ENCODE assay signal across 19 cellular contexts in the genomic region with DNA sequence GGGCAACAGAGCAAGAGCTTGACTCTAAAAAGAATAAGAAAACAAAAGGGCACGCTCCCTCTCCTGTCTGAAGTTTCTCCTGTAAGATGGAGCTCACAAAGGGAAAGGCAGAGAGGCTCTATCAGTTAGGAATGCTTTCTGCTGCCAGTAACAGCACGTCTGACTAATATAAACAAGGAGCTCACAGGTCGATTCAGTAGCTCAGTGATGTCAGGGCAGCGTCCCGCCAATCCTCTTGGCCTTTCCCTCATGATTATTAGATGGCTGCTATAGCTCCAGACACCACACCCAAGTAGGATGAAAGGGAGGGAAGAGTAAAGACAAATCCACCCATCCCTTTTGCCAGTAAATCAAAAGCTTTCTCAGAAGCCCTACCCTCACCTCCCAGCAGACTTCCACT. TPM values are rescaled to one million over a fixed set of nuclear protein-coding genes. Genes with fewer than 3 reads are reported as not detected.
A peak's percentile ranks its signal among the peaks of the same experiment; 100 is the strongest.
DNase-seq lines count a peak whose midpoint lies in the region; ATAC-seq and TF ChIP-seq lines count a peak whose summit lies in the region.
"Had no signal": no experiment of that assay in that cellular context is flagged by ENCODE, and none has a peak within 500 bp of the region (broad histone marks: within the 10 kb centered on the region; RNA-seq: fewer than 3 reads in every experiment).

No MANE protein-coding gene starts in this region.

- H2AFZ ChIP-seq in hepatocyte = no peak overlapping the region

- peak overlapping the region in 1 of 2 donors; percentile 13 for H3K9ac ChIP-seq in stomach smooth muscle (ENCODE audit: low read length in 2 of 2)

- no peak overlapping the region for H3K4me3 ChIP-seq in WERI-Rb-1 (ENCODE audit: low read depth, low read length)
- no peak overlapping the region for H3K4me3 ChIP-seq in hepatocyte
- peak overlapping the region; percentile 50 to 52 for H3K4me3 ChIP-seq in stomach smooth muscle (ENCODE audit: low read length in 2 of 2)
- H3K4me3 ChIP-seq: tibial nerve had no signal

- TF ChIP-seq CTCF in WERI-Rb-1 (IDR thresholded peaks at IDR 0.05; ENCODE audit: low read depth, low read length) (no peak), hepatocyte (IDR thresholded peaks at IDR 0.05; ENCODE audit: poor library complexity) (no peak)

- intact Hi-C loops in left cardiac atrium (cut with DNase I) = no loop called here
- intact Hi-C loops in Right ventricle myocardium superior (cut with DNase I) = no loop called here

- no peaks in the 10 kb centered on the region for H3K9me3 ChIP-seq in WERI-Rb-1 (ENCODE audit: severe bottlenecking)
- H3K9me3 ChIP-seq in hepatocyte (ENCODE audit: low read depth) = no peaks in the 10 kb centered on the region
- no peaks in the 10 kb centered on the region for H3K9me3 ChIP-seq in stomach smooth muscle (ENCODE audit: control insufficient read depth in 2 of 2, low read length in 2 of 2)
- H3K9me3 ChIP-seq: tibial nerve had no signal

- H3K4me3 Mint-ChIP-seq in stimulated activated memory B cell treated with anti-CD40 and anti-IgM and Interleukin-4, amounts not matched to agents 10 μg/mL and 1 μg/mL and 100 μg/mL, for 72 hours = no peak overlapping the region
- H3K4me3 Mint-ChIP-seq: central memory CD8-positive, alpha-beta T cell; naive B cell had no signal

- H3K27me3 ChIP-seq in WERI-Rb-1 (ENCODE audit: insufficient read depth, low read depth, severe bottlenecking) (no peaks in the 10 kb centered on the region), hepatocyte (no peaks in the 10 kb centered on the region), stomach smooth muscle (ENCODE audit: control insufficient read depth in 1 of 2, insufficient read depth in 2 of 2, low read length in 2 of 2) (no peaks in the 10 kb centered on the region)
- H3K27me3 ChIP-seq: tibial nerve had no signal

- H3K36me3 ChIP-seq in WERI-Rb-1 = no peaks in the 10 kb centered on the region; the same call in 1 of the 2 replicates
- H3K36me3 ChIP-seq in hepatocyte (replicated peaks; ENCODE audit: insufficient read depth, low read depth) = no peaks in the 10 kb centered on the region
- no peaks in the 10 kb centered on the region for H3K36me3 ChIP-seq in stomach smooth muscle (ENCODE audit: control insufficient read depth in 2 of 2, insufficient read depth in 2 of 2, low read length in 2 of 2)
- H3K36me3 ChIP-seq: tibial nerve had no signal

- H3K27me3 Mint-ChIP-seq in stimulated activated memory B cell treated with anti-CD40 and anti-IgM and Interleukin-4, amounts not matched to agents 10 μg/mL and 1 μg/mL and 100 μg/mL, for 72 hours = peaks cover 11% of the 10 kb centered on the region

- no peak overlapping the region for H3K4me2 ChIP-seq in hepatocyte

- no peaks in the 10 kb centered on the region for H3K36me3 Mint-ChIP-seq in stimulated activated memory B cell treated with anti-CD40 and anti-IgM and Interleukin-4, amounts not matched to agents 10 μg/mL and 1 μg/mL and 100 μg/mL, for 72 hours
- H3K36me3 Mint-ChIP-seq in activated naive CD4-positive, alpha-beta T cell treated with anti-CD3 and anti-CD28 coated beads, Interleukin-2, amount 50 U/mL, for 72 hours = no peaks in the 10 kb centered on the region
- H3K36me3 Mint-ChIP-seq: naive B cell had no signal

- DNase-seq in left cardiac atrium = peak; percentile 27
- DNase-seq in Right ventricle myocardium superior = no peak
- DNase-seq in WERI-Rb-1 = no peak
- peak; percentile 18 for DNase-seq in hepatocyte (ENCODE audit: low spot score)
- DNase-seq in activated naive CD4-positive, alpha-beta T cell treated with anti-CD3 and anti-CD28 coated beads, Interleukin-2, amount 50 U/mL, for 72 hours (ENCODE audit: low spot score in 2 of 2) = no peak
- DNase-seq: ACHN; activated CD4-positive, alpha-beta T cell treated with anti-CD3 and anti-CD28 coated beads for 4 hours; activated naive CD4-positive, alpha-beta T cell treated with anti-CD3 and anti-CD28 coated beads, Interleukin-2, amount 50 U/mL, for 16 hours; left colon; naive B cell; NCI-H2029; stimulated activated CD4-positive, alpha-beta T cell treated with anti-CD3 and anti-CD28 coated beads, Interleukin-4, amount 100 ng/mL, for 1 hour had no signal

- H3K4me1 ChIP-seq in hepatocyte (ENCODE audit: insufficient read depth) (peaks cover 5% of the 10 kb centered on the region), stomach smooth muscle (ENCODE audit: control insufficient read depth, insufficient read depth, low read length) (no peaks in the 10 kb centered on the region)

- 40% methylated on average over 5 of the region's 5 CpGs for WGBS in hepatocyte (ENCODE audit: low lambda C conversion rate, missing lambda C conversion rate)

- ATAC-seq in left cardiac atrium (peak; percentile 61 to 94), Right ventricle myocardium superior (ENCODE audit: poor library complexity) (no peak), GM21717 (IDR thresholded peaks at IDR 0.05; ENCODE audit: unreplicated experiment) (no peak)
- no peak for ATAC-seq in stimulated activated memory B cell treated with anti-CD40 and anti-IgM and Interleukin-4, amounts not matched to agents 10 μg/mL and 1 μg/mL and 100 μg/mL, for 72 hours
- ATAC-seq in activated naive CD4-positive, alpha-beta T cell treated with anti-CD3 and anti-CD28 coated beads, Interleukin-2, amount 50 U/mL, for 72 hours = no peak
- ATAC-seq: left colon, Right ventricle myocardium inferior, sciatic nerve had no signal

- no peaks in the 10 kb centered on the region for H3K4me1 Mint-ChIP-seq in stimulated activated memory B cell treated with anti-CD40 and anti-IgM and Interleukin-4, amounts not matched to agents 10 μg/mL and 1 μg/mL and 100 μg/mL, for 72 hours
- H3K4me1 Mint-ChIP-seq: central memory CD8-positive, alpha-beta T cell; naive B cell had no signal

- no peak overlapping the region for H3K27ac Mint-ChIP-seq in stimulated activated memory B cell treated with anti-CD40 and anti-IgM and Interleukin-4, amounts not matched to agents 10 μg/mL and 1 μg/mL and 100 μg/mL, for 72 hours
- no peak overlapping the region for H3K27ac Mint-ChIP-seq in activated naive CD4-positive, alpha-beta T cell treated with anti-CD3 and anti-CD28 coated beads, Interleukin-2, amount 50 U/mL, for 72 hours
- H3K27ac Mint-ChIP-seq: naive B cell had no signal

- no peaks in the 10 kb centered on the region for H3K9me2 ChIP-seq in hepatocyte (replicated peaks; ENCODE audit: insufficient read depth)

- H3K27ac ChIP-seq in WERI-Rb-1 = peak overlapping the region; percentile 74
- no peak overlapping the region for H3K27ac ChIP-seq in hepatocyte
- H3K27ac ChIP-seq in stomach smooth muscle (ENCODE audit: low read length) = no peak overlapping the region
- H3K27ac ChIP-seq: tibial nerve had no signal

- no peaks in the 10 kb centered on the region for H4K20me1 ChIP-seq in hepatocyte (ENCODE audit: insufficient read depth, poor library complexity, severe bottlenecking)

- H3K79me2 ChIP-seq in hepatocyte = no peaks in the 10 kb centered on the region

- no peaks in the 10 kb centered on the region for H3K9me3 Mint-ChIP-seq in stimulated activated memory B cell treated with anti-CD40 and anti-IgM and Interleukin-4, amounts not matched to agents 10 μg/mL and 1 μg/mL and 100 μg/mL, for 72 hours
- H3K9me3 Mint-ChIP-seq in activated naive CD4-positive, alpha-beta T cell treated with anti-CD3 and anti-CD28 coated beads, Interleukin-2, amount 50 U/mL, for 72 hours = no peaks in the 10 kb centered on the region
- H3K9me3 Mint-ChIP-seq: central memory CD8-positive, alpha-beta T cell had no signal

RNA-seq across cellular contexts. Expression of a gene that starts 51.3 kb away (rescaled TPM):
- total RNA-seq in left cardiac atrium (10 to 100 TPM in 1 of 2 donors, 1 to 10 TPM in 1; 8.8 to 10.3 TPM), Right ventricle myocardium superior (7.5 TPM), hepatocyte (17.4 and 19.0 TPM in 2 replicates)
- polyA plus RNA-seq in hepatocyte = 15.6 and 17.2 TPM in 2 replicates
- 10 to 100 TPM; 35.4 to 36.5 TPM for total RNA-seq in activated naive CD4-positive, alpha-beta T cell treated with anti-CD3 and anti-CD28 coated beads, Interleukin-2, amount 50 U/mL, for 72 hours

Comparison
In these comparisons a context has a peak if more than half of its experiments do, and no peak if none do; other contexts are left out.
1. ATAC-seq: peak in left cardiac atrium (2 of 2); none in Right ventricle myocardium superior (single experiment), stimulated activated memory B cell treated with anti-CD40 and anti-IgM and Interleukin-4, amounts not matched to agents 10 μg/mL and 1 μg/mL and 100 μg/mL, for 72 hours (single experiment), activated naive CD4-positive, alpha-beta T cell treated with anti-CD3 and anti-CD28 coated beads, Interleukin-2, amount 50 U/mL, for 72 hours (0 of 2) and GM21717 (single experiment).
2. DNase-seq: peak in left cardiac atrium (single experiment) and hepatocyte (single experiment); none in Right ventricle myocardium superior (single experiment), WERI-Rb-1 (single experiment) and activated naive CD4-positive, alpha-beta T cell treated with anti-CD3 and anti-CD28 coated beads, Interleukin-2, amount 50 U/mL, for 72 hours (0 of 2).
3. H3K4me3 ChIP-seq: peak in stomach smooth muscle (2 of 2); none in WERI-Rb-1 (single experiment) and hepatocyte (single experiment).